15 cellular contexts compared by ENCODE assay signal in the genomic region with DNA sequence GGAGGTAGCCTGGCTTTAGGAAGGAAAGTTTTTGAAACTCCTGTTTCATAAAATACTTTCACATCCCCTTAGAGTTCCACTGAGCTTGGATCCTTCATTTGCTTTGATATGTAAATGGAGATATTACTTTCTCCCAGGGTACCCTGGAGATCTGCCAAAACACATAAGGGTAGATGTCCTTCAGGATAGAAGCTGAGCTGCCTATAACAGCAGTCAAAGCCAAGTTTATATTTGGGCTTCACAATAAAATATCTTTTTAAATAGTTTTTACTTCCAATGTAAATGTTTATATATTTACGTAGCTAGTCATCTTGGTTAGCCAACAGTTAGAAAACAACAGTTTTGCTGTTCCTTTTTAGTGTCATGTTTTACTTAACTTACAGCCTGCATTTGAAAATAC.
"Had no signal": no experiment of that assay in that cellular context is flagged by ENCODE, and none has a peak within 500 bp of the region (broad histone marks: within the 10 kb centered on the region; RNA-seq: fewer than 3 reads in every experiment).

No MANE protein-coding gene starts in this region.

- H3K4me3 ChIP-seq: cardiac muscle cell had no signal

- H3K27me3 ChIP-seq: cardiac muscle cell had no signal

- H3K36me3 ChIP-seq: cardiac muscle cell had no signal

- H3K27ac ChIP-seq: cardiac muscle cell had no signal

- DNase-seq: activated CD4-positive, alpha-beta T cell treated with anti-CD3 and anti-CD28 coated beads, Interleukin-2, amount 10 ng/mL, durations not matched to agents 7 days and 5 days; activated CD8-positive, alpha-beta memory T cell treated with anti-CD3 and anti-CD28 coated beads for 24 hours; activated naive CD4-positive, alpha-beta T cell treated with Interleukin-2 at 50 U/mL for 16 hours; activated naive CD8-positive, alpha-beta T cell treated with anti-CD3 and anti-CD28 coated beads, Interleukin-2, amount 50 U/mL, for 24 hours; aorta; foreskin fibroblast; glutamatergic neuron; right cardiac atrium; small intestine; stimulated activated CD4-positive, alpha-beta T cell treated with anti-CD3 and anti-CD28 coated beads, Interleukin-4, amount 100 ng/mL, for 4 hours; stimulated activated CD8-positive, alpha-beta memory T cell treated with anti-CD3 and anti-CD28 coated beads, Interleukin-4, amount 100 ng/mL, for 48 hours; stimulated activated naive CD8-positive, alpha-beta T cell treated with anti-CD3 and anti-CD28 coated beads, Interleukin-15, Interleukin-2, amounts not matched to agents 100 U/mL and 50 U/mL, for 24 hours; T-helper 2 cell; trophoblast cell had no signal
